Comparison of ENCODE assay signal across 14 cellular contexts in genomic region chr12:89514751-89515150, GRCh38. TPM values are rescaled to one million over a fixed set of nuclear protein-coding genes. Genes with fewer than 3 reads are reported as not detected.
A peak's percentile ranks its signal among the peaks of the same experiment; 100 is the strongest.
DNase-seq lines count a peak whose midpoint lies in the region; ATAC-seq, FAIRE-seq and TF ChIP-seq lines count a peak whose summit lies in the region.
"Had no signal": no experiment of that assay in that cellular context is flagged by ENCODE, and none has a peak within 500 bp of the region (broad histone marks: within the 10 kb centered on the region; RNA-seq: fewer than 3 reads in every experiment).

No MANE protein-coding gene starts in this region.

- H3K36me3 Mint-ChIP-seq in activated T-helper 17 cell treated with anti-CD3 and anti-CD28 coated beads, Interleukin-2, amount 50 U/mL, for 72 hours (ENCODE audit: low read depth): peaks cover 17% of the 10 kb centered on the region

- intact Hi-C loops in uterus (cut with DNase I; ENCODE audit: low total_unique reads): no loop called here

- H3K27ac Mint-ChIP-seq in activated T-helper 17 cell treated with anti-CD3 and anti-CD28 coated beads, Interleukin-2, amount 50 U/mL, for 72 hours: no peak overlapping the region

- peak; percentile 88 for ATAC-seq in GM18858 (IDR thresholded peaks at IDR 0.05; ENCODE audit: unreplicated experiment)
- ATAC-seq in GM21447 (IDR thresholded peaks at IDR 0.05; ENCODE audit: unreplicated experiment): peak; percentile 92
- peak; percentile 75 for ATAC-seq in HG03103 (IDR thresholded peaks at IDR 0.05; ENCODE audit: low read depth, unreplicated experiment)
- peak; percentile 68 for ATAC-seq in activated T-helper 17 cell treated with anti-CD3 and anti-CD28 coated beads, Interleukin-2, amount 50 U/mL, for 72 hours (replicated peaks)

- no peaks in the 10 kb centered on the region for H3K9me3 Mint-ChIP-seq in activated T-helper 17 cell treated with anti-CD3 and anti-CD28 coated beads, Interleukin-2, amount 50 U/mL, for 72 hours

- no peak for FAIRE-seq in D721Med (lab: Jason Lieb, UNC)

- no peak overlapping the region for H3K27ac ChIP-seq in uterus
- H3K27ac ChIP-seq: hepatocyte had no signal

- H3K9me3 ChIP-seq in uterus: no peaks in the 10 kb centered on the region

- H3K27me3 Mint-ChIP-seq in activated T-helper 17 cell treated with anti-CD3 and anti-CD28 coated beads, Interleukin-2, amount 50 U/mL, for 72 hours: no peaks in the 10 kb centered on the region

- no peak for TF ChIP-seq CTCF in uterus (IDR thresholded peaks at IDR 0.05)
- TF ChIP-seq CTCF in D721Med (IDR thresholded peaks at IDR 0.05; ENCODE audit: insufficient read depth, missing control alignments): no peak

- no peak for TF ChIP-seq POLR2A in uterus (IDR thresholded peaks at IDR 0.05)

- no peaks in the 10 kb centered on the region for H3K4me1 ChIP-seq in uterus

- DNase-seq in SKM-1 treated with dmso at 0.1 percent for 144 hours (lab: John Stamatoyannopoulos, UW; ENCODE audit: unreplicated experiment) (no peak), RPMI8226 (no peak), uterus (no peak), D721Med (ENCODE audit: insufficient read length, low spot score) (no peak)
- DNase-seq: activated naive CD4-positive, alpha-beta T cell; COR-L47; Kasumi-1; NK-92 treated with Interleukin-12 subunit alpha and Interleukin-12 subunit beta, amount 100 ng/mL, for 24 hours; T1000 had no signal

- no peaks in the 10 kb centered on the region for H3K27me3 ChIP-seq in uterus
- H3K27me3 ChIP-seq: hepatocyte had no signal

- H3K4me3 Mint-ChIP-seq in activated T-helper 17 cell treated with anti-CD3 and anti-CD28 coated beads, Interleukin-2, amount 50 U/mL, for 72 hours: no peak overlapping the region

- no peaks in the 10 kb centered on the region for H3K36me3 ChIP-seq in uterus

- H3K4me1 Mint-ChIP-seq in activated T-helper 17 cell treated with anti-CD3 and anti-CD28 coated beads, Interleukin-2, amount 50 U/mL, for 72 hours: peaks cover 10% of the 10 kb centered on the region

- no peak overlapping the region for H3K4me3 ChIP-seq in uterus
- H3K4me3 ChIP-seq: hepatocyte had no signal

RNA-seq across cellular contexts. Expression of gene GALNT4, which starts 9.8 kb away (rescaled TPM):
- 10 to 100 TPM; 15.1 to 16.7 TPM for total RNA-seq in activated T-helper 17 cell treated with anti-CD3 and anti-CD28 coated beads, Interleukin-2, amount 50 U/mL, for 72 hours
- 10 to 100 TPM in 1 of 4 donors, 1 to 10 TPM in 3; 1.5 to 27.0 (median 3.7) TPM for total RNA-seq in uterus

RNA-seq across cellular contexts. Expression of gene POC1B, which starts 11.1 kb away (rescaled TPM):
- 10 to 100 TPM; 47.5 to 54.3 TPM for total RNA-seq in activated T-helper 17 cell treated with anti-CD3 and anti-CD28 coated beads, Interleukin-2, amount 50 U/mL, for 72 hours
- 10 to 100 TPM in 3 of 4 donors, 1 to 10 TPM in 1; 9.7 to 36.8 (median 30.5) TPM for total RNA-seq in uterus
